Comparison of ENCODE assay signal across 1 cellular context in the genomic region with DNA sequence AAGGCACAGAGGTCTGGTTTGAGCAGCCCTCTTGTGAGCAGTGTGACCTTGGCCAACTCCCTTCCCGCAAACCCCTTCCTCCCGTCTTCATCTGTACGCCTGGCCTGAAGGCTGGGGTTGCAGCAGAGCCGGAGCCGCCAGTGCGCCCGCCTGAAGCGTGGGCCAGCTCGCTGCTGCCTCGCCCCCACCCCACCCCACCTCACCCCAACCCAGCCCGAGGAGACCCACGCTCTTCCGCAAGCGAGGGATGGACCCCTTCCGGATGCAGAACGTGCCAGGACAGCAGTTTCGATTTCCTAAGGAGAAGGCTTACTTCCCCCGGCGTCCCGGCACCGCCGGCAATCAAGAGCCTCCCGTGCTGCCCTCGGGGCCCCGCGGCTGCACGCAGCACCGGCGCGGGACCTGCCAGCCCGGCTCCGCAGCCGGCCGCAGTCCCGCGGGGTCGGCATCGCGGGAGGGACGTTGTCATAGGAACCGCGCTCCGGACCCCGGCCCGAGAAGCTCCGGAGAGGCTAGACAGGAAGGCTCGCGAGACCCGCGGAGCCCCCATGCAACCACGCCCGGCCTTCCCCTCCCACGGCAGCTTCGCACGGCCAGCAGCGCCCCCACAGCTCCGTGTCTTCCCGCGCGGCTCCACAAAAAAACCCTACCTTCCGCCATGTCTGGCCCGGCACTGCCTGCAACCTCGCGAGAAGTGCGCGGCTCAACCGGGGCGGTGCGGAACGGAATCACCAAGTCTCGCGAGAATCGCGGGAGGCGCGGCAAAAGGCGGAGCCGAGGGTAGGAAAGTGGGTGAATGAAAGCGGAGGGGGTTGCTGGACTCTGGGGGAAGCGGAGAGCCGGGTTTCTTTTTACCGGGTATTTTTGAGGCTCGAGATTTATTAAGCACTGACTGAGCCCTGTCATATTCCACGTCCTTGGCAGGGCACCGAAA.
TF ChIP-seq lines count a peak whose summit lies in the region.

A gene with protein sequence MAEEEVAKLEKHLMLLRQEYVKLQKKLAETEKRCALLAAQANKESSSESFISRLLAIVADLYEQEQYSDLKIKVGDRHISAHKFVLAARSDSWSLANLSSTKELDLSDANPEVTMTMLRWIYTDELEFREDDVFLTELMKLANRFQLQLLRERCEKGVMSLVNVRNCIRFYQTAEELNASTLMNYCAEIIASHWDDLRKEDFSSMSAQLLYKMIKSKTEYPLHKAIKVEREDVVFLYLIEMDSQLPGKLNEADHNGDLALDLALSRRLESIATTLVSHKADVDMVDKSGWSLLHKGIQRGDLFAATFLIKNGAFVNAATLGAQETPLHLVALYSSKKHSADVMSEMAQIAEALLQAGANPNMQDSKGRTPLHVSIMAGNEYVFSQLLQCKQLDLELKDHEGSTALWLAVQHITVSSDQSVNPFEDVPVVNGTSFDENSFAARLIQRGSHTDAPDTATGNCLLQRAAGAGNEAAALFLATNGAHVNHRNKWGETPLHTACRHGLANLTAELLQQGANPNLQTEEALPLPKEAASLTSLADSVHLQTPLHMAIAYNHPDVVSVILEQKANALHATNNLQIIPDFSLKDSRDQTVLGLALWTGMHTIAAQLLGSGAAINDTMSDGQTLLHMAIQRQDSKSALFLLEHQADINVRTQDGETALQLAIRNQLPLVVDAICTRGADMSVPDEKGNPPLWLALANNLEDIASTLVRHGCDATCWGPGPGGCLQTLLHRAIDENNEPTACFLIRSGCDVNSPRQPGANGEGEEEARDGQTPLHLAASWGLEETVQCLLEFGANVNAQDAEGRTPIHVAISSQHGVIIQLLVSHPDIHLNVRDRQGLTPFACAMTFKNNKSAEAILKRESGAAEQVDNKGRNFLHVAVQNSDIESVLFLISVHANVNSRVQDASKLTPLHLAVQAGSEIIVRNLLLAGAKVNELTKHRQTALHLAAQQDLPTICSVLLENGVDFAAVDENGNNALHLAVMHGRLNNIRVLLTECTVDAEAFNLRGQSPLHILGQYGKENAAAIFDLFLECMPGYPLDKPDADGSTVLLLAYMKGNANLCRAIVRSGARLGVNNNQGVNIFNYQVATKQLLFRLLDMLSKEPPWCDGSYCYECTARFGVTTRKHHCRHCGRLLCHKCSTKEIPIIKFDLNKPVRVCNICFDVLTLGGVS (minus strand): TSS at position 698 of the 934 bp plus-strand sequence. CDS start 38 bp downstream, at position 660.

TF ChIP-seq in A549, 52 proteins besides CTCF, POLR2A, EP300 and RAD21 (continued from another document):
- TF ChIP-seq ELK1 (IDR thresholded peaks at IDR 0.05; ENCODE audit: low read depth, low read length) (no peak), FOXS1 (CRISPR knock-in tag; IDR thresholded peaks at IDR 0.05) (no peak), NR3C1 (IDR thresholded peaks at IDR 0.05) (no peak), HOXA7 (CRISPR knock-in tag; IDR thresholded peaks at IDR 0.05) (no peak), ZSCAN20 (CRISPR knock-in tag; IDR thresholded peaks at IDR 0.05) (no peak), JUN (IDR thresholded peaks at IDR 0.05) (peak; percentile 59 to 87; a peak in 2 of 5 replicates), MYC (IDR thresholded peaks at IDR 0.05; ENCODE audit: borderline replicate concordance, low read length) (peak; percentile 21; the same call in 1 of the 2 replicates), HMGXB4 (CRISPR knock-in tag; IDR thresholded peaks at IDR 0.05; ENCODE audit: borderline replicate concordance) (no peak), CHD4 (IDR thresholded peaks at IDR 0.05; ENCODE audit: borderline replicate concordance) (no peak), TFCP2L1 (CRISPR knock-in tag; IDR thresholded peaks at IDR 0.05) (peak; percentile 67; the same call in 1 of the 2 replicates), KDM5A (IDR thresholded peaks at IDR 0.05) (peak; percentile 96), PHF8 (IDR thresholded peaks at IDR 0.05; ENCODE audit: borderline replicate concordance, low read depth) (peak; percentile 93), BHLHE40 (IDR thresholded peaks at IDR 0.05; ENCODE audit: low read depth, low read length) (no peak), CHD2 (IDR thresholded peaks at IDR 0.05; ENCODE audit: low read length, partially characterized antibody) (peak; percentile 99)
- TF ChIP-seq, protein P1, sequence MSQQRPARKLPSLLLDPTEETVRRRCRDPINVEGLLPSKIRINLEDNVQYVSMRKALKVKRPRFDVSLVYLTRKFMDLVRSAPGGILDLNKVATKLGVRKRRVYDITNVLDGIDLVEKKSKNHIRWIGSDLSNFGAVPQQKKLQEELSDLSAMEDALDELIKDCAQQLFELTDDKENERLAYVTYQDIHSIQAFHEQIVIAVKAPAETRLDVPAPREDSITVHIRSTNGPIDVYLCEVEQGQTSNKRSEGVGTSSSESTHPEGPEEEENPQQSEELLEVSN (IDR thresholded peaks at IDR 0.05; ENCODE audit: borderline replicate concordance, low read depth), result peak; percentile 66; the same call in 1 of the 2 replicates
- TF ChIP-seq, protein P2, sequence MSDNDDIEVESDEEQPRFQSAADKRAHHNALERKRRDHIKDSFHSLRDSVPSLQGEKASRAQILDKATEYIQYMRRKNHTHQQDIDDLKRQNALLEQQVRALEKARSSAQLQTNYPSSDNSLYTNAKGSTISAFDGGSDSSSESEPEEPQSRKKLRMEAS (IDR thresholded peaks at IDR 0.05), result peak; percentile 71
- TF ChIP-seq, protein P3, sequence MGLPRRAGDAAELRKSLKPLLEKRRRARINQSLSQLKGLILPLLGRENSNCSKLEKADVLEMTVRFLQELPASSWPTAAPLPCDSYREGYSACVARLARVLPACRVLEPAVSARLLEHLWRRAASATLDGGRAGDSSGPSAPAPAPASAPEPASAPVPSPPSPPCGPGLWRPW (IDR thresholded peaks at IDR 0.05), result no peak
TF ChIP-seq in A549: peak in this region for 12.
